ENCODE assay signal across 26 cellular contexts in genomic region chr14:44613061-44613712, GRCh38.
DNase-seq lines count a peak whose midpoint lies in the region; TF ChIP-seq lines count a peak whose summit lies in the region.
"Had no signal": no experiment of that assay in that cellular context is flagged by ENCODE, and none has a peak within 500 bp of the region (broad histone marks: within the 10 kb centered on the region; RNA-seq: fewer than 3 reads in every experiment).

No MANE protein-coding gene starts in this region.

- H3K9me3 Mint-ChIP-seq in H9, result no peaks in the 10 kb centered on the region

- H3K27ac ChIP-seq in A673 (ENCODE audit: low read depth, low read length, poor library complexity, severe bottlenecking) (peak overlapping the region; percentile 93), H9 (ENCODE audit: insufficient read length, low read depth, low read length) (no peak overlapping the region)
- H3K27ac ChIP-seq: BLaER1 treated with 17β-estradiol and CSF1 and Interleukin-3, amounts not matched to agents 10 nM and 100 nM; GM23248; SJSA1 had no signal

- no peak overlapping the region for H2BK15ac ChIP-seq in H9 (ENCODE audit: low read depth, low read length)

- no peaks in the 10 kb centered on the region for H3K36me3 Mint-ChIP-seq in H9 (ENCODE audit: insufficient read depth in 1 of 3, low read depth in 3 of 3)
- H3K36me3 Mint-ChIP-seq: CD4-positive, alpha-beta memory T cell had no signal

- BruUV-seq in A673 (replicated peaks; lab: Mats Ljungman, UMichigan), result no TSS peak

- no peaks in the 10 kb centered on the region; the same call in 1 of the 2 replicates for H3K27me3 Mint-ChIP-seq in H9 (ENCODE audit: low read depth)

- no peak overlapping the region for H3T11ph ChIP-seq in H9 (ENCODE audit: low read length)

- no peak overlapping the region for H3K56ac ChIP-seq in H9 (ENCODE audit: insufficient read length, low read depth, low read length)

- H4K20me1 ChIP-seq in H9 (ENCODE audit: control insufficient read depth, insufficient read depth, insufficient read length), result no peaks in the 10 kb centered on the region
- H4K20me1 ChIP-seq: BLaER1 treated with 17β-estradiol and CSF1 and Interleukin-3, amounts not matched to agents 10 nM and 100 nM had no signal

- H3K9me3 ChIP-seq in A673 (ENCODE audit: low read depth, low read length, poor library complexity, severe bottlenecking) (peaks cover 5% of the 10 kb centered on the region), H9 (ENCODE audit: control insufficient read depth, low read depth, low read length) (no peaks in the 10 kb centered on the region)
- H3K9me3 ChIP-seq: BLaER1 treated with 17β-estradiol and CSF1 and Interleukin-3, amounts not matched to agents 10 nM and 100 nM; HAP-1; MG63; SJSA1 had no signal

- H3K18ac ChIP-seq in H9 (ENCODE audit: insufficient read length, low read depth, low read length), result no peak overlapping the region

- intact Hi-C loops in A673 (cut with micrococcal nuclease; ENCODE audit: unreplicated experiment), result loop anchor here (1.0 to 2.0 kb wide), 4 partner anchors 44 to 518 kb away; no protein-coding TSS in a partner anchor

- H3K79me1 ChIP-seq in H9 (ENCODE audit: insufficient read depth, low read depth, low read length, poor library complexity, severe bottlenecking), result no peaks in the 10 kb centered on the region

- WGBS in H9 (ENCODE audit: extremely low coverage, insufficient read length, low lambda C conversion rate), result no CpG with 5 or more reads among the region's 5 CpGs

- no peak overlapping the region for H3K14ac ChIP-seq in H9 (ENCODE audit: insufficient read depth, low read length)

- H2AFZ ChIP-seq in H9 (ENCODE audit: low read length), result no peak overlapping the region
- H2AFZ ChIP-seq: GM23248 had no signal

- H3K4ac ChIP-seq in H9 (ENCODE audit: low read depth, low read length), result no peak overlapping the region

- no peak overlapping the region for H3K4me3 ChIP-seq in A673 (ENCODE audit: low read depth, low read length, poor library complexity, severe bottlenecking)
- H3K4me3 ChIP-seq: BLaER1 treated with 17β-estradiol and CSF1 and Interleukin-3, amounts not matched to agents 10 nM and 100 nM; GM23248; HAP-1; MG63; SJSA1 had no signal

- H3K23me2 ChIP-seq in H9 (ENCODE audit: insufficient read length, low read depth, low read length, poor library complexity, severe bottlenecking), result no peaks in the 10 kb centered on the region

- H2BK120ac ChIP-seq in H9 (ENCODE audit: low read depth, low read length, poor library complexity, severe bottlenecking), result no peak overlapping the region

- H3K36me3 ChIP-seq in A673 (ENCODE audit: insufficient read depth, low read length, poor library complexity, severe bottlenecking), result peaks cover 9% of the 10 kb centered on the region
- H3K36me3 ChIP-seq: BLaER1 treated with 17β-estradiol and CSF1 and Interleukin-3, amounts not matched to agents 10 nM and 100 nM; HAP-1; MG63; SJSA1 had no signal

- H2AK5ac ChIP-seq in H9 (ENCODE audit: insufficient read length, low read length), result no peak overlapping the region

- H3K4me1 ChIP-seq in A673 (ENCODE audit: insufficient read depth, low read length, poor library complexity, severe bottlenecking), result peaks cover 75% of the 10 kb centered on the region
- no peaks in the 10 kb centered on the region for H3K4me1 ChIP-seq in H9 (ENCODE audit: insufficient read depth, low read length)
- H3K4me1 ChIP-seq: SJSA1 had no signal

- peak; percentile 99 for DNase-seq in A673 (ENCODE audit: low spot score)
- no peak for DNase-seq in H9
- DNase-seq in NCI-H524 treated with DMSO at 0.1 percent for 48 hours (lab: John Stamatoyannopoulos, UW), result peak; percentile 84
- peak; percentile 17 for DNase-seq in fibroblast of gingiva (ENCODE audit: low read depth)
- no peak for DNase-seq in activated effector memory CD4-positive, alpha-beta T cell treated with anti-CD3 and anti-CD28 coated beads, Interleukin-2, amount 50 U/mL, for 16 hours
- DNase-seq in activated CD4-positive, alpha-beta T cell treated with anti-CD3 and anti-CD28 coated beads, Interleukin-2, amount 50 U/mL, for 4 hours, result no peak
- DNase-seq in activated CD4-positive, alpha-beta T cell treated with anti-CD3 and anti-CD28 coated beads, Interleukin-2, amount 50 U/mL, for 48 hours, result no peak
- DNase-seq: CD4-positive, alpha-beta memory T cell; COR-L47; GM23248; HFFc6; KBM-7; MG63; NCI-H1105 treated with DMSO at 0.1 percent for 48 hours; NCI-H146; NCI-H1930; NCI-H2107; NCI-H226; NCI-H510A; NCI-H774; Right ventricle myocardium superior; RPMI8226; T-helper 1 cell had no signal

- H2BK20ac ChIP-seq in H9 (ENCODE audit: low read depth, low read length, poor library complexity, severe bottlenecking), result no peak overlapping the region

- H3K4me1 Mint-ChIP-seq in H9, result peaks cover 5% of the 10 kb centered on the region in 2 experiments; a peak in 3 of 4 replicates
- H3K4me1 Mint-ChIP-seq: CD4-positive, alpha-beta memory T cell had no signal

- H3K79me2 ChIP-seq in H9 (ENCODE audit: insufficient read depth, low read length), result no peaks in the 10 kb centered on the region

- no peak overlapping the region for H2BK12ac ChIP-seq in H9 (ENCODE audit: insufficient read length, low read depth, low read length)

- TF ChIP-seq CTCF in A673 (conservative IDR thresholded peaks at IDR 0.05; ENCODE audit: low read depth, low read length) (no peak), H9 (conservative IDR thresholded peaks at IDR 0.05) (no peak)

- no peak overlapping the region for H3K4me3 Mint-ChIP-seq in H9
- H3K4me3 Mint-ChIP-seq: CD4-positive, alpha-beta memory T cell; HFFc6 had no signal

- no peak overlapping the region for H3K4me2 ChIP-seq in H9 (ENCODE audit: insufficient read depth, insufficient read length, low read length)

- no peaks in the 10 kb centered on the region for H3K27me3 ChIP-seq in A673 (replicated peaks; ENCODE audit: insufficient read depth, low read depth, low read length, poor library complexity)
- H3K27me3 ChIP-seq in H9 (ENCODE audit: insufficient read depth, low read length), result no peaks in the 10 kb centered on the region
- H3K27me3 ChIP-seq: BLaER1 treated with 17β-estradiol and CSF1 and Interleukin-3, amounts not matched to agents 10 nM and 100 nM; MG63; SJSA1 had no signal

- H4K91ac ChIP-seq in H9 (ENCODE audit: insufficient read length, low read depth, low read length), result no peak overlapping the region

- no peak overlapping the region for H3K23ac ChIP-seq in H9 (ENCODE audit: insufficient read length, low read depth, low read length)

- no peak overlapping the region for H4K8ac ChIP-seq in H9 (replicated peaks; ENCODE audit: insufficient read length, low read depth, low read length)

- no peak overlapping the region for H3K9ac ChIP-seq in H9 (ENCODE audit: extremely low read depth, insufficient read length, low read length)
- H3K9ac ChIP-seq: BLaER1 treated with 17β-estradiol and CSF1 and Interleukin-3, amounts not matched to agents 10 nM and 100 nM; GM23248 had no signal

- CTCF ChIA-PET in A673 (lab: Charles Lee), result no interaction called here

- no peak overlapping the region for H2BK5ac ChIP-seq in H9 (ENCODE audit: insufficient read length, low read length)

- H3K27ac Mint-ChIP-seq in H9, result no peak overlapping the region
- H3K27ac Mint-ChIP-seq: CD4-positive, alpha-beta memory T cell; HFFc6 had no signal

- POLR2A ChIA-PET in A673 (lab: Charles Lee; ENCODE audit: low non-redundant PET), result interaction anchor here (0.6 to 1.2 kb wide), 3 partner anchors 44 to 1254 kb away, joined by 3 to 4 read pairs (median 4); no protein-coding TSS in a partner anchor

- H4K5ac ChIP-seq in H9 (ENCODE audit: insufficient read length, low read depth, low read length), result peak overlapping the region; percentile 41

Comparison
In these comparisons a context has a peak if more than half of its experiments do, and no peak if none do; other contexts are left out.
1. DNase-seq: peak in A673 (single experiment), NCI-H524 treated with DMSO at 0.1 percent for 48 hours (single experiment) and fibroblast of gingiva (single experiment); none in H9 (single experiment), activated effector memory CD4-positive, alpha-beta T cell treated with anti-CD3 and anti-CD28 coated beads, Interleukin-2, amount 50 U/mL, for 16 hours (single experiment), activated CD4-positive, alpha-beta T cell treated with anti-CD3 and anti-CD28 coated beads, Interleukin-2, amount 50 U/mL, for 4 hours (0 of 2) and activated CD4-positive, alpha-beta T cell treated with anti-CD3 and anti-CD28 coated beads, Interleukin-2, amount 50 U/mL, for 48 hours (0 of 2).